ENCODE assay signal across 13 cellular contexts in genomic region chr9:35686222-35687203, GRCh38. TPM values are rescaled to one million over a fixed set of nuclear protein-coding genes. Genes with fewer than 3 reads are reported as not detected.
DNase-seq lines count a peak whose midpoint lies in the region; ATAC-seq and TF ChIP-seq lines count a peak whose summit lies in the region.
"Had no signal": no experiment of that assay in that cellular context is flagged by ENCODE, and none has a peak within 500 bp of the region (broad histone marks: within the 10 kb centered on the region; RNA-seq: fewer than 3 reads in every experiment).

No MANE protein-coding gene starts in this region.

- no peak for TF ChIP-seq EP300 in suprapubic skin (IDR thresholded peaks at IDR 0.05)

- H3K27me3 ChIP-seq in right cardiac atrium (ENCODE audit: control insufficient read depth, insufficient read depth) (no peaks in the 10 kb centered on the region), suprapubic skin (no peaks in the 10 kb centered on the region)

- no peaks in the 10 kb centered on the region for H3K9me3 ChIP-seq in right cardiac atrium (ENCODE audit: control insufficient read depth, low read length)
- H3K9me3 ChIP-seq in suprapubic skin = no peaks in the 10 kb centered on the region

- peaks cover 26% of the 10 kb centered on the region for H3K36me3 ChIP-seq in suprapubic skin

- ATAC-seq in HG02798 (IDR thresholded peaks at IDR 0.05; ENCODE audit: poor library complexity, unreplicated experiment) = peak; percentile 51
- ATAC-seq in right cardiac atrium = no peak
- no peak for ATAC-seq in GM19397 (IDR thresholded peaks at IDR 0.05; ENCODE audit: unreplicated experiment)
- ATAC-seq: esophagus mucosa had no signal

- intact Hi-C loops in right cardiac atrium (cut with DNase I) = no loop called here

- no peak for TF ChIP-seq CTCF in suprapubic skin (IDR thresholded peaks at IDR 0.05)

- DNase-seq in brain pericyte (ENCODE audit: low read depth, low spot score) (peak; percentile 92), right cardiac atrium (peak in 1 of 3 donors; percentile 82), suprapubic skin (ENCODE audit: low spot score in 2 of 2) (no peak), HCEC 1CT (no peak), GM19240 (ENCODE audit: insufficient read length, low spot score) (no peak)
- DNase-seq: GDM1, NCI-H510A, T-helper 9 cell had no signal

- peak overlapping the region; percentile 70 for H3K4me3 ChIP-seq in right cardiac atrium (ENCODE audit: low read length)
- peak overlapping the region; percentile 65 for H3K4me3 ChIP-seq in suprapubic skin

- no peak for TF ChIP-seq POLR2A in suprapubic skin (IDR thresholded peaks at IDR 0.05)

- 44% methylated on average over 11 of the region's 11 CpGs for WGBS in right cardiac atrium
- WGBS in suprapubic skin = 67% methylated on average over 11 of the region's 11 CpGs

- peak overlapping the region; percentile 6 for H3K27ac ChIP-seq in right cardiac atrium (ENCODE audit: low read length)
- no peak overlapping the region for H3K27ac ChIP-seq in suprapubic skin

- H3K4me1 ChIP-seq in right cardiac atrium (ENCODE audit: control insufficient read depth, insufficient read depth, low read length) (peaks cover 2% of the 10 kb centered on the region), suprapubic skin (peaks cover 20% of the 10 kb centered on the region)

RNA-seq across cellular contexts. Expression of gene TPM2, which starts 3.2 kb away (rescaled TPM):
- total RNA-seq in right cardiac atrium (100 to 1,000 TPM; 573 to 840 (median 738) TPM), suprapubic skin (100 to 1,000 TPM in 1 of 4 donors, 10 to 100 TPM in 3; 40.6 to 105 (median 56.7) TPM)
- polyA plus RNA-seq in right cardiac atrium = 2,123 TPM
- polyA plus RNA-seq: IgD-negative memory B cell had no signal

RNA-seq across cellular contexts. Expression of gene CA9, which starts 12.8 kb away (rescaled TPM):
- total RNA-seq in right cardiac atrium (1 to 10 TPM in 3 of 4 donors, not detected in 1; 1.0 to 1.2 (median 1.1) TPM), suprapubic skin (1 to 10 TPM in 3 of 4 donors, not detected in 1; 2.1 to 5.7 (median 2.8) TPM)
- polyA plus RNA-seq in right cardiac atrium = 1.4 TPM
- total RNA-seq: mononuclear cell had no signal
- polyA plus RNA-seq: IgD-negative memory B cell had no signal

RNA-seq across cellular contexts. Expression of gene ARHGEF39, which starts 21.5 kb away (rescaled TPM):
- total RNA-seq in right cardiac atrium = under 1 TPM in 3 of 4 donors, not detected in 1; 0.29 to 0.50 (median 0.34) TPM
- polyA plus RNA-seq in right cardiac atrium = 0.52 TPM
- 10 to 100 TPM in 1 of 4 donors, 1 to 10 TPM in 1, under 1 TPM in 2; 0.34 to 11.3 (median 1.9) TPM for total RNA-seq in suprapubic skin

RNA-seq across cellular contexts. Expression of gene CCDC107, which starts 28.4 kb away (rescaled TPM):
- 10 to 100 TPM; 54.7 to 61.6 (median 60.1) TPM for total RNA-seq in right cardiac atrium
- 75.0 TPM for polyA plus RNA-seq in right cardiac atrium
- 10 to 100 TPM in 1 of 4 donors, 1 to 10 TPM in 3; 5.0 to 13.2 (median 9.6) TPM for total RNA-seq in suprapubic skin

RNA-seq across cellular contexts. Expression of gene RMRP, which starts 28.7 kb away (rescaled TPM):
- total RNA-seq in right cardiac atrium = over 10,000 TPM; 19,654 to 22,919 (median 21,195) TPM
- polyA plus RNA-seq in right cardiac atrium = 218 TPM
- over 10,000 TPM in 2 of 4 donors, 1,000 to 10,000 TPM in 2; 1,246 to 15,173 (median 11,383) TPM for total RNA-seq in suprapubic skin

Comparison
In these comparisons a context has a peak if more than half of its experiments do, and no peak if none do; other contexts are left out.
1. RNA of gene TPM2, which starts 3.2 kb away (total RNA-seq): 573 to 840 TPM in right cardiac atrium; 40.6 to 105 TPM in suprapubic skin; every median in the first group is over 4 times any median in the second.